In the genomic region with DNA sequence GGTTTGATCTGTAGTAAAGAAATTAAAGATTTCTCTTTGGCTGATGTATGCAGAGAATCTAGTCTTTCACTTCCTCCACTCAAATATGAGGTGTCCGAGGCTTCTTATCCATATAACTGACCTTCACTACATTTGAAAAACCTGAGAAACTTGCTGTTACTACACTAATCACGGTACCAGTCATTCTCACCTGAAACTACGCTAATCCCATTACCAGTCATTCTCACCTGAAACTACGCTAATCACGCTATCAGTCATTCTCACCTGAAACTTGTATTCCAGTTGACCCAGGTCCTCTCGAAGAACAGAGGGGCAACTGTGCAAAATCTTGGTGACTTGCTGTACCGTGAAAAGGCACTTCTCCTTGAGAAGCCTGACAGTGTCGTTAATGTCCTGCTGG, we compare ENCODE assay signal across 17 cellular contexts. TPM values are rescaled to one million over a fixed set of nuclear protein-coding genes. Genes with fewer than 3 reads are reported as not detected.
DNase-seq lines count a peak whose midpoint lies in the region; ATAC-seq and TF ChIP-seq lines count a peak whose summit lies in the region.
"Had no signal": no experiment of that assay in that cellular context is flagged by ENCODE, and none has a peak within 500 bp of the region (broad histone marks: within the 10 kb centered on the region; RNA-seq: fewer than 3 reads in every experiment).

No MANE protein-coding gene starts in this region.

- no peak overlapping the region for H4K5ac ChIP-seq in mesendoderm (ENCODE audit: low read length)

- H2BK120ac ChIP-seq in mesendoderm (ENCODE audit: low read depth, low read length), result no peak overlapping the region

- no peak for DNase-seq in GM12864 (ENCODE audit: low read depth)
- DNase-seq in mesendoderm, result no peak
- DNase-seq in ureter (ENCODE audit: low spot score), result no peak
- DNase-seq: anterior cingulate cortex, COR-L47, dermis blood vessel endothelial cell, NCI-H1417 treated with DMSO at 0.1 percent for 48 hours, NCI-H510A had no signal

- no peak overlapping the region for H2BK15ac ChIP-seq in mesendoderm (replicated peaks; ENCODE audit: low read depth)

- peak overlapping the region; percentile 21; the same call in 1 of the 2 replicates for H3K4me3 ChIP-seq in GM12864 (ENCODE audit: low read depth, low read length)
- no peak overlapping the region for H3K4me3 ChIP-seq in mesendoderm (ENCODE audit: low read length)
- H3K4me3 ChIP-seq: K562 had no signal

- no peaks in the 10 kb centered on the region for H3K4me1 ChIP-seq in mesendoderm (ENCODE audit: control insufficient read depth, low read depth, low read length)

- peaks cover 14% of the 10 kb centered on the region for H3K79me2 ChIP-seq in mesendoderm (ENCODE audit: control insufficient read depth, insufficient read depth, low read length)

- peaks cover 78% of the 10 kb centered on the region for H3K4me1 Mint-ChIP-seq in activated naive CD8-positive, alpha-beta T cell (ENCODE audit: low read depth)

- no CpG with 5 or more reads among the region's 8 CpGs for WGBS in mesendoderm (ENCODE audit: extremely low coverage, insufficient coverage, low lambda C conversion rate)

- H3K36me3 Mint-ChIP-seq in activated naive CD8-positive, alpha-beta T cell, result peaks cover 24% of the 10 kb centered on the region

- no peak overlapping the region for H3K18ac ChIP-seq in mesendoderm (ENCODE audit: low read length)

- H3K27ac Mint-ChIP-seq in activated naive CD8-positive, alpha-beta T cell, result peak overlapping the region; percentile 92

- no peak overlapping the region for H3K27ac ChIP-seq in mesendoderm (ENCODE audit: low read depth, low read length)
- H3K27ac ChIP-seq: neutrophil had no signal

- ATAC-seq in GM18519 (IDR thresholded peaks at IDR 0.05; ENCODE audit: low FRiP score, unreplicated experiment) (peak; percentile 48), HG02938 (IDR thresholded peaks at IDR 0.05; ENCODE audit: unreplicated experiment) (peak; percentile 58), GM21526 (IDR thresholded peaks at IDR 0.05; ENCODE audit: low FRiP score, unreplicated experiment) (no peak)
- ATAC-seq: HCT116, K562, Panc1 had no signal

- H3K4me2 ChIP-seq in mesendoderm (ENCODE audit: low read length), result no peak overlapping the region

- H3K79me1 ChIP-seq in mesendoderm (ENCODE audit: low read length), result peaks cover 23% of the 10 kb centered on the region

- TF ChIP-seq CTCF in GM12864 (IDR thresholded peaks at IDR 0.05; ENCODE audit: low read depth, low read length, missing control alignments), result no peak

- no peak overlapping the region for H3K9ac ChIP-seq in mesendoderm (ENCODE audit: low read length)

- no peak overlapping the region for H4K8ac ChIP-seq in mesendoderm (ENCODE audit: low read depth, low read length)

- no peak overlapping the region for H3K56ac ChIP-seq in mesendoderm (ENCODE audit: low read length)

- no peaks in the 10 kb centered on the region for H3K9me3 Mint-ChIP-seq in activated naive CD8-positive, alpha-beta T cell (ENCODE audit: low read depth)
- H3K9me3 Mint-ChIP-seq: T-helper 1 cell treated with Interleukin-12 subunit alpha and Interleukin-12 subunit beta and Interleukin-4 antibody, amounts not matched to agents 30 μg/mL and 1 μg/mL, for 36 hours had no signal

- H3K23ac ChIP-seq in mesendoderm (ENCODE audit: low read length), result no peak overlapping the region

- peak overlapping the region; percentile 25 for H3K4me3 Mint-ChIP-seq in activated naive CD8-positive, alpha-beta T cell

- peaks cover 6% of the 10 kb centered on the region for H3K36me3 ChIP-seq in mesendoderm (ENCODE audit: control insufficient read depth, insufficient read depth, low read length)

- no peaks in the 10 kb centered on the region for H3K27me3 ChIP-seq in mesendoderm (ENCODE audit: insufficient read depth, low read length, poor library complexity)
- H3K27me3 ChIP-seq: neutrophil had no signal

- no peak overlapping the region for H2BK5ac ChIP-seq in mesendoderm (ENCODE audit: low read length)

- H2AK5ac ChIP-seq in mesendoderm (ENCODE audit: low read length), result no peak overlapping the region

- H3K27me3 Mint-ChIP-seq in activated naive CD8-positive, alpha-beta T cell, result no peaks in the 10 kb centered on the region

- no peak overlapping the region for H3K4ac ChIP-seq in mesendoderm (ENCODE audit: low read depth, low read length)

RNA-seq across cellular contexts. Expression of a gene that starts 5.1 kb away (rescaled TPM):
- polyA plus RNA-seq in mesendoderm (2013, experiment 1 of 2), result 23.0 TPM
- 23.7 TPM for polyA plus RNA-seq in mesendoderm (2013, experiment 2 of 2)
- 37.6 TPM for total RNA-seq in ureter

RNA-seq across cellular contexts. Expression of a gene that starts 52.3 kb away (rescaled TPM):
- 12.6 TPM for polyA plus RNA-seq in mesendoderm (2013, experiment 1 of 2)
- 12.7 TPM for polyA plus RNA-seq in mesendoderm (2013, experiment 2 of 2)
- total RNA-seq in ureter, result 17.4 TPM

RNA-seq across cellular contexts. Expression of a gene that starts 53.3 kb away (rescaled TPM):
- polyA plus RNA-seq in mesendoderm (2013, experiment 1 of 2), result 54.8 TPM
- 56.0 TPM for polyA plus RNA-seq in mesendoderm (2013, experiment 2 of 2)
- 73.4 TPM for total RNA-seq in ureter
